ENCODE assay signal across 1 cellular context in the genomic region with DNA sequence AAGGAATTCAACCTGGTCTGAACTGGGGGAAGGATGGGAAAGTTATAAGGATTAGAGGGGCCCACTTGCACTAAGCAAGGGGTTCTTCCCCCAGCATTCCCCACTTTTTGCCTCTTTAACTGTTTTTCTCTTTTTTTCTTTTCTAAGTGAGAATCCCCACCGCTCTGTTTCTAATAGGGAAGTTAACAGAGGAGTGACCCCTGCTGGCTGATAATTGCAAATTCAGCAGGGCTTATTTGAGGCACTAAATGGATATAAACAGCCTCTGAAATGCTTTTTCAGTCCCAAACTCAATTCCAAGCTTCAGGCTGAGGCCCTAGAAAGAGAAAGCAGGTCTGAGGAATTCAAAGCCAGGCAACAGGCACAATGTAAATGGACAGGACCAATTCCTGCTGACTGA.
TF ChIP-seq lines count a peak whose summit lies in the region.

No MANE protein-coding gene starts in this region.

TF ChIP-seq in H1, 55 proteins besides CTCF, POLR2A, EP300 and RAD21 (continued from another document):
- TF ChIP-seq ATF2 (IDR thresholded peaks at IDR 0.05; ENCODE audit: low read length) (no peak), GABPA (IDR thresholded peaks at IDR 0.05; ENCODE audit: borderline replicate concordance, insufficient read depth, low read length) (no peak), KDM4A (IDR thresholded peaks at IDR 0.05; ENCODE audit: low read depth, low read length, severe bottlenecking) (no peak), SP4 (IDR thresholded peaks at IDR 0.05; ENCODE audit: low read length) (no peak), KDM1A (IDR thresholded peaks at IDR 0.05; ENCODE audit: borderline replicate concordance, low read length) (no peak), RFX5 (IDR thresholded peaks at IDR 0.05; ENCODE audit: borderline replicate concordance, low read depth, low read length) (no peak), TCF12 (IDR thresholded peaks at IDR 0.05; ENCODE audit: low read depth, low read length) (no peak), CHD2 (IDR thresholded peaks at IDR 0.05; ENCODE audit: low read length) (no peak), RBBP5 (IDR thresholded peaks at IDR 0.05; ENCODE audit: borderline replicate concordance, low read depth, low read length) (no peak), SUZ12 (IDR thresholded peaks at IDR 0.05; ENCODE audit: low read length) (no peak), YY1 (IDR thresholded peaks at IDR 0.05; ENCODE audit: low read depth, low read length) (no peak)
